ENCODE assay signal across 15 cellular contexts in genomic region chr4:158176108-158176507, GRCh38. TPM values are rescaled to one million over a fixed set of nuclear protein-coding genes. Genes with fewer than 3 reads are reported as not detected.
A peak's percentile ranks its signal among the peaks of the same experiment; 100 is the strongest.
DNase-seq lines count a peak whose midpoint lies in the region; ATAC-seq and TF ChIP-seq lines count a peak whose summit lies in the region.
"Had no signal": no experiment of that assay in that cellular context is flagged by ENCODE, and none has a peak within 500 bp of the region (broad histone marks: within the 10 kb centered on the region; RNA-seq: fewer than 3 reads in every experiment).

No MANE protein-coding gene starts in this region.

- no peak overlapping the region for H3K9ac ChIP-seq in colonic mucosa (ENCODE audit: low read depth in 2 of 2, low read length in 2 of 2)

- H3K27me3 Mint-ChIP-seq in effector memory CD8-positive, alpha-beta T cell: peaks cover 0 to under 1% of the 10 kb centered on the region in 2 donors

- H3K36me3 ChIP-seq in colonic mucosa (no peaks in the 10 kb centered on the region), osteoblast (ENCODE audit: insufficient read depth, low read length) (no peaks in the 10 kb centered on the region)

- H3K4me3 ChIP-seq in colonic mucosa (no peak overlapping the region), osteoblast (ENCODE audit: insufficient read depth, low read length) (no peak overlapping the region)

- H3K4me1 ChIP-seq in colonic mucosa: peaks cover 4% of the 10 kb centered on the region
- H3K4me1 ChIP-seq in osteoblast (ENCODE audit: insufficient read depth, low read length): peaks cover 13% of the 10 kb centered on the region

- no peak overlapping the region for H3K4me3 Mint-ChIP-seq in effector memory CD8-positive, alpha-beta T cell
- H3K4me3 Mint-ChIP-seq: activated T-helper 1 cell treated with anti-CD3 and anti-CD28 coated beads, Interleukin-12 subunit alpha, Interleukin-12 subunit beta, Interleukin-2, Interleukin-4 antibody, amounts not matched to agents 30 ng/mL and 10 ng/mL and 1 ng/mL, durations not matched to agents 14 hours and 24 hours and 36 hours; T-helper 2 cell treated with Interferon-gamma antibody and Interleukin-4, amounts not matched to agents 5 μg/mL and 100 μg/mL, for 36 hours had no signal

- H3K79me2 ChIP-seq in osteoblast (ENCODE audit: insufficient read depth, low read length): no peaks in the 10 kb centered on the region

- intact Hi-C loops in colonic mucosa (cut with DNase I): no loop called here

- ATAC-seq in effector memory CD8-positive, alpha-beta T cell (replicated peaks): no peak

- H3K9me3 ChIP-seq in colonic mucosa (no peaks in the 10 kb centered on the region), osteoblast (ENCODE audit: low read depth, low read length) (no peaks in the 10 kb centered on the region)

- H3K36me3 Mint-ChIP-seq in effector memory CD8-positive, alpha-beta T cell (ENCODE audit: insufficient read depth): no peaks in the 10 kb centered on the region

- H3K27ac ChIP-seq in colonic mucosa (no peak overlapping the region), osteoblast (ENCODE audit: low read depth, low read length) (no peak overlapping the region)

- DNase-seq in AG20443 (ENCODE audit: low spot score): peak; percentile 20
- peak; percentile 77 for DNase-seq in M059J (ENCODE audit: low read depth)
- peak; percentile 31 for DNase-seq in colonic mucosa
- DNase-seq in osteoblast (ENCODE audit: insufficient read length, low spot score, missing footprints): no peak
- DNase-seq in activated naive CD4-positive, alpha-beta T cell treated with anti-CD3 and anti-CD28 coated beads, Interleukin-2, amount 50 U/mL, for 16 hours: no peak
- no peak for DNase-seq in effector memory CD8-positive, alpha-beta T cell
- DNase-seq in C1 segment of cervical spinal cord (lab: John Stamatoyannopoulos, UW): no peak
- DNase-seq in NCI-H128 (lab: John Stamatoyannopoulos, UW; ENCODE audit: unreplicated experiment): no peak
- DNase-seq: DMS79 treated with DMSO at 0.1 percent for 48 hours; GOT3; hippocampal formation; NCI-H226; stimulated activated CD4-positive, alpha-beta T cell treated with anti-CD3 and anti-CD28 coated beads, Interleukin-1b, Interleukin-23, amount 100 ng/mL, for 48 hours had no signal

- no peaks in the 10 kb centered on the region for H3K9me3 Mint-ChIP-seq in effector memory CD8-positive, alpha-beta T cell
- H3K9me3 Mint-ChIP-seq: activated T-helper 1 cell treated with anti-CD3 and anti-CD28 coated beads, Interleukin-12 subunit alpha, Interleukin-12 subunit beta, Interleukin-2, Interleukin-4 antibody, amounts not matched to agents 30 ng/mL and 10 ng/mL and 1 ng/mL, durations not matched to agents 14 hours and 24 hours and 36 hours; T-helper 2 cell treated with Interferon-gamma antibody and Interleukin-4, amounts not matched to agents 5 μg/mL and 100 μg/mL, for 36 hours had no signal

- H3K27me3 ChIP-seq in colonic mucosa (no peaks in the 10 kb centered on the region), osteoblast (ENCODE audit: insufficient read depth, low read length) (no peaks in the 10 kb centered on the region)

- TF ChIP-seq CTCF in colonic mucosa (IDR thresholded peaks at IDR 0.05) (no peak), osteoblast (IDR thresholded peaks at IDR 0.05; ENCODE audit: extremely low read depth, low read depth, low read length) (no peak)

- no peak overlapping the region for H3K27ac Mint-ChIP-seq in effector memory CD8-positive, alpha-beta T cell
- H3K27ac Mint-ChIP-seq: activated T-helper 1 cell treated with anti-CD3 and anti-CD28 coated beads, Interleukin-12 subunit alpha, Interleukin-12 subunit beta, Interleukin-2, Interleukin-4 antibody, amounts not matched to agents 30 ng/mL and 10 ng/mL and 1 ng/mL, durations not matched to agents 14 hours and 24 hours and 36 hours; T-helper 2 cell treated with Interferon-gamma antibody and Interleukin-4, amounts not matched to agents 5 μg/mL and 100 μg/mL, for 36 hours had no signal

- peak overlapping the region; percentile 33 for H2AFZ ChIP-seq in osteoblast (ENCODE audit: low read length)

- H3K4me2 ChIP-seq in osteoblast (ENCODE audit: insufficient read depth, low read length): no peak overlapping the region

- no peaks in the 10 kb centered on the region for H4K20me1 ChIP-seq in osteoblast (ENCODE audit: insufficient read depth, low read length)

- no peaks in the 10 kb centered on the region for H3K4me1 Mint-ChIP-seq in effector memory CD8-positive, alpha-beta T cell (ENCODE audit: low read depth in 2 of 2)

RNA-seq across cellular contexts. Expression of gene GASK1B, which starts 3.3 kb away (rescaled TPM):
- total RNA-seq in M059J (2014; rRNA removed; shearing (Covaris generic)): 2.5 and 4.4 TPM in 2 replicates
- total RNA-seq in colonic mucosa (10 to 100 TPM; 13.6 to 18.0 TPM), osteoblast (35.4 and 42.0 TPM in 2 replicates)
- total RNA-seq: activated T-helper 1 cell treated with anti-CD3 and anti-CD28 coated beads, Interleukin-12 subunit alpha, Interleukin-12 subunit beta, Interleukin-2, Interleukin-4 antibody, amounts not matched to agents 30 ng/mL and 10 ng/mL and 1 ng/mL, durations not matched to agents 14 hours and 24 hours and 36 hours had no signal

RNA-seq across cellular contexts. Expression of gene TMEM144, which starts 34.2 kb away (rescaled TPM):
- total RNA-seq in M059J (2014; rRNA removed; shearing (Covaris generic)): 3.3 TPM in 2 replicates
- 10 to 100 TPM; 18.3 to 28.6 TPM for total RNA-seq in colonic mucosa
- total RNA-seq in osteoblast: 6.8 and 8.0 TPM in 2 replicates
- total RNA-seq: activated T-helper 1 cell treated with anti-CD3 and anti-CD28 coated beads, Interleukin-12 subunit alpha, Interleukin-12 subunit beta, Interleukin-2, Interleukin-4 antibody, amounts not matched to agents 30 ng/mL and 10 ng/mL and 1 ng/mL, durations not matched to agents 14 hours and 24 hours and 36 hours had no signal

Comparison
In these comparisons a context has a peak if more than half of its experiments do, and no peak if none do; other contexts are left out.
1. DNase-seq: peak in AG20443 (single experiment), M059J (single experiment) and colonic mucosa (single experiment); none in osteoblast (single experiment), activated naive CD4-positive, alpha-beta T cell treated with anti-CD3 and anti-CD28 coated beads, Interleukin-2, amount 50 U/mL, for 16 hours (single experiment), effector memory CD8-positive, alpha-beta T cell (0 of 3), C1 segment of cervical spinal cord (0 of 14) and NCI-H128 (single experiment).